In the genomic region with DNA sequence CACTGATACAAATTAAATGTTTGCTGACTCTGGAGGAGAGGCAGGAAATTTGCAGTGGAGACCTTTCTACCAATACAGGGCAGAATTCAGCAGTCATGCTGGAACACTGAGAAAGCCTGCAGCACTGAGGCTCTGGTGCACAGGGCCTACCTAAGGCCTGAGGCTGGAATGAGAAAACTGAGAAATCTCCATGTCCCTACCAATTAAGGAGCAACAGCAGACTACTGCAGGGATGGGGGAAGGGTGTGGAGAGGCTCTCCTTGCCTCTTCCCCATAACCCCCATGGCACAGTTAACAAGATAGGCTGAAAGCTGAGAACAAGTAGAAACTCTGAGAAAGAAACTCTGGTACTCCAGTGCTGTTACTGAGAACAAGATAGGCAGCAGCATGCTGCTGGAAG, we compare ENCODE assay signal across 18 cellular contexts. TPM values are rescaled to one million over a fixed set of nuclear protein-coding genes. Genes with fewer than 3 reads are reported as not detected.
DNase-seq lines count a peak whose midpoint lies in the region; ATAC-seq and TF ChIP-seq lines count a peak whose summit lies in the region.
"Had no signal": no experiment of that assay in that cellular context is flagged by ENCODE, and none has a peak within 500 bp of the region (broad histone marks: within the 10 kb centered on the region; RNA-seq: fewer than 3 reads in every experiment).

No MANE protein-coding gene starts in this region.

- H3K27me3 ChIP-seq in cardiac muscle cell (no peaks in the 10 kb centered on the region), neuronal stem cell (ENCODE audit: control insufficient read depth in 3 of 3, insufficient read depth in 3 of 3, low read depth in 1 of 3, low read length in 3 of 3) (no peaks in the 10 kb centered on the region), vagina (no peaks in the 10 kb centered on the region)
- H3K27me3 ChIP-seq: BLaER1 had no signal

- no peak overlapping the region for H2BK5ac ChIP-seq in neuronal stem cell (ENCODE audit: low read length)

- no peak overlapping the region for H2AK5ac ChIP-seq in neuronal stem cell (ENCODE audit: low read depth, low read length)

- H3K23ac ChIP-seq in neuronal stem cell (ENCODE audit: low read depth, low read length, poor library complexity) = no peak overlapping the region

- H2AFZ ChIP-seq in neuronal stem cell (ENCODE audit: low read length) = peak overlapping the region; percentile 86
- H2AFZ ChIP-seq: GM23248 had no signal

- no peak overlapping the region for H3K9ac ChIP-seq in neuronal stem cell (ENCODE audit: low read depth, low read length, poor library complexity)
- H3K9ac ChIP-seq: BLaER1, GM23248 had no signal

- no peak overlapping the region for H4K8ac ChIP-seq in neuronal stem cell (ENCODE audit: low read depth, low read length)

- TF ChIP-seq POLR2A in vagina (IDR thresholded peaks at IDR 0.05) = no peak

- H2BK15ac ChIP-seq in neuronal stem cell (ENCODE audit: low read length) = no peak overlapping the region

- H3K9me3 ChIP-seq in cardiac muscle cell (ENCODE audit: low read depth) = no peaks in the 10 kb centered on the region
- no peaks in the 10 kb centered on the region for H3K9me3 ChIP-seq in neuronal stem cell (replicated peaks in 1 of 2; ENCODE audit: control insufficient read depth in 2 of 2, insufficient read depth in 1 of 2, low read depth in 1 of 2, low read length in 2 of 2)
- H3K9me3 ChIP-seq in vagina = no peaks in the 10 kb centered on the region
- H3K9me3 ChIP-seq: BLaER1, Caco-2 had no signal

- H3K36me3 ChIP-seq in cardiac muscle cell (no peaks in the 10 kb centered on the region), neuronal stem cell (replicated peaks in 1 of 2; ENCODE audit: control insufficient read depth in 2 of 2, insufficient read depth in 2 of 2, low read length in 2 of 2) (no peaks in the 10 kb centered on the region), vagina (peaks cover 0 to 3% of the 10 kb centered on the region in 2 donors)

- H2BK12ac ChIP-seq in neuronal stem cell (ENCODE audit: low read length) = no peak overlapping the region

- intact Hi-C loops in Right ventricle myocardium inferior (cut with DNase I) = no loop called here
- intact Hi-C loops in vagina (cut with DNase I) = no loop called here

- no peak overlapping the region for H2BK120ac ChIP-seq in neuronal stem cell (ENCODE audit: low read depth, low read length)

- no peak overlapping the region for H3K4ac ChIP-seq in neuronal stem cell (ENCODE audit: low read length)

- TF ChIP-seq CTCF in cardiac muscle cell (IDR thresholded peaks at IDR 0.05; ENCODE audit: low read depth, low read length) (no peak), vagina (IDR thresholded peaks at IDR 0.05) (no peak)

- peaks cover 7% of the 10 kb centered on the region for H3K4me1 ChIP-seq in cardiac muscle cell (ENCODE audit: low read depth)
- H3K4me1 ChIP-seq in neuronal stem cell (ENCODE audit: control insufficient read depth in 2 of 2, insufficient read depth in 1 of 2, low read depth in 1 of 2, low read length in 2 of 2) = peaks cover 3 to 6% of the 10 kb centered on the region in 2 donors
- H3K4me1 ChIP-seq in vagina = no peaks in the 10 kb centered on the region
- H3K4me1 ChIP-seq: BLaER1, Caco-2 had no signal

- no peak overlapping the region for H3K14ac ChIP-seq in neuronal stem cell (ENCODE audit: low read length)

- H3K4me3 ChIP-seq in cardiac muscle cell (no peak overlapping the region), neuronal stem cell (ENCODE audit: low read length in 2 of 2) (no peak overlapping the region), vagina (no peak overlapping the region)
- H3K4me3 ChIP-seq: BLaER1, GM23248 had no signal

- no peaks in the 10 kb centered on the region for H3K79me1 ChIP-seq in neuronal stem cell (ENCODE audit: low read depth, low read length)

- H3K27ac ChIP-seq in cardiac muscle cell = peak overlapping the region; percentile 82
- peak overlapping the region; percentile 57 for H3K27ac ChIP-seq in neuronal stem cell (replicated peaks; ENCODE audit: low read length)
- H3K27ac ChIP-seq in vagina = no peak overlapping the region
- H3K27ac ChIP-seq: BLaER1, GM23248 had no signal

- DNase-seq in cardiac muscle cell (ENCODE audit: low read depth in 1 of 2, low spot score in 1 of 2) = peak in 1 of 2 donors; percentile 11
- no peak for DNase-seq in Right ventricle myocardium inferior (ENCODE audit: missing footprints)
- DNase-seq in ecto neural progenitor cell (ENCODE audit: low spot score) = peak; percentile 45
- DNase-seq in iPS-NIHi7 (ENCODE audit: extremely low spot score) = peak; percentile 14
- peak; percentile 24 for DNase-seq in neuronal stem cell (ENCODE audit: low spot score)
- no peak for DNase-seq in vagina (ENCODE audit: extremely low spot score in 2 of 2)
- DNase-seq in EL = no peak
- DNase-seq in SW 1271 (lab: John Stamatoyannopoulos, UW) = no peak
- DNase-seq: 8988T; AML-193; Caco-2; CD8-positive, alpha-beta memory T cell; DND-41; GM23248; HCEC 1CT; HFFc6 had no signal

- no peak overlapping the region for H4K91ac ChIP-seq in neuronal stem cell (ENCODE audit: low read depth, low read length, poor library complexity)

- no peak for ATAC-seq in Right ventricle myocardium inferior
- ATAC-seq: HepG2 had no signal

- H3K4me2 ChIP-seq in neuronal stem cell (ENCODE audit: insufficient read depth, low read length, poor library complexity, severe bottlenecking) = no peak overlapping the region
- H3K4me2 ChIP-seq: BLaER1 had no signal

- no peak overlapping the region for H3K18ac ChIP-seq in neuronal stem cell (ENCODE audit: low read length)

RNA-seq across cellular contexts. Expression of a gene that starts 10.5 kb away (rescaled TPM):
- total RNA-seq in cardiac muscle cell = 5.8 and 7.1 TPM in 2 replicates
- 2.1 and 8.4 TPM in 2 replicates for polyA plus RNA-seq in cardiac muscle cell
- total RNA-seq in Right ventricle myocardium inferior = 3.6 TPM
- polyA plus RNA-seq in neuronal stem cell (2013, experiment 1 of 2) = 5.7 TPM
- polyA plus RNA-seq in neuronal stem cell (2013, experiment 2 of 2) = 5.3 TPM
- total RNA-seq in vagina = 7.1 TPM

RNA-seq across cellular contexts. Expression of a gene that starts 31.4 kb away (rescaled TPM):
- total RNA-seq in cardiac muscle cell (10.7 and 12.0 TPM in 2 replicates), Right ventricle myocardium inferior (12.9 TPM), vagina (10.3 TPM)
- 13.4 and 20.8 TPM in 2 replicates for polyA plus RNA-seq in cardiac muscle cell
- 20.9 TPM for polyA plus RNA-seq in neuronal stem cell (2013, experiment 1 of 2)
- polyA plus RNA-seq in neuronal stem cell (2013, experiment 2 of 2) = 21.7 TPM

Comparison
In these comparisons a context has a peak if more than half of its experiments do, and no peak if none do; other contexts are left out.
1. DNase-seq: peak in ecto neural progenitor cell (single experiment), iPS-NIHi7 (single experiment) and neuronal stem cell (single experiment); none in Right ventricle myocardium inferior (single experiment), vagina (0 of 2), EL (single experiment) and SW 1271 (0 of 2).